In the genomic region with DNA sequence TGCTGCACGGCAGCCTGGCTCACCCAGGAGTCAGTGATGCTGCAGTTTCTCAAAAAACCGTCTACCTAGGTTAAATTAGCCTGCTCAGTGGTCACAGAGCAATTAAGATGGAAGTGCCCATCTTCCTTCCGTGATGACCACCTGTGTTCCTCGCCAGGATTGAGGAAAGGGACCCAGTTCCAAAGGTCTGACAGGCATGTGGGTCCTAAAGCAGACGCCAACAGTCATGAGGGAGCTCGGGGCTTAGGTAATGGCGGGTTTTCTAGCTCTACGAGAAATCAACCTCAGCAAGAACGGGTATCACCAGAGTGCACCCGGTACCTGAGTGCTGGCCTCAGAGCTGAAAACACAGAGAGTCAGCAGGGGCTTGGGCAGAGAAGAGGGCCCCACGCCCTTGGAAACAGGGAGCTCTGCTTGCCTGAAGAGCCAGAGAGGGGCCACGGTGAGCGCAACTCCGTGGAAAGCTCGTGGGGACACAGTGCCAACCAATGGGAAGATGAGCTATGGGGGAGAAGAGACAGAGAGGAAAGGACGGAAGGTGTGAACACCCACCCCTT, we compare ENCODE assay signal across 9 cellular contexts. TPM values are rescaled to one million over a fixed set of nuclear protein-coding genes. Genes with fewer than 3 reads are reported as not detected.
DNase-seq lines count a peak whose midpoint lies in the region; ATAC-seq, FAIRE-seq and TF ChIP-seq lines count a peak whose summit lies in the region.
"Had no signal": no experiment of that assay in that cellular context is flagged by ENCODE, and none has a peak within 500 bp of the region (broad histone marks: within the 10 kb centered on the region; RNA-seq: fewer than 3 reads in every experiment).

No MANE protein-coding gene starts in this region.

- H3K27me3 ChIP-seq in suprapubic skin: no peaks in the 10 kb centered on the region

- H3K4me3 ChIP-seq in kidney (ENCODE audit: low read length in 2 of 2) (peak overlapping the region in 1 of 2 donors; percentile 49), suprapubic skin (peak overlapping the region; percentile 29)

- intact Hi-C loops in activated naive CD4-positive, alpha-beta T cell treated with anti-CD3 and anti-CD28 coated beads for 36 hours (cut with micrococcal nuclease): loop anchor here (2.0 to 5.0 kb wide), 3 partner anchors 99 to 404 kb away; a partner anchor contains a TSS
- intact Hi-C loops in kidney (cut with DNase I): no loop called here

- no peak for TF ChIP-seq EP300 in suprapubic skin (IDR thresholded peaks at IDR 0.05)

- no peaks in the 10 kb centered on the region for H3K27me3 Mint-ChIP-seq in activated naive CD4-positive, alpha-beta T cell treated with anti-CD3 and anti-CD28 coated beads for 36 hours (ENCODE audit: low read depth)
- no peaks in the 10 kb centered on the region for H3K27me3 Mint-ChIP-seq in activated CD8-positive, alpha-beta T cell treated with anti-CD3 and anti-CD28 coated beads, Interleukin-2, amount 10 ng/mL, durations not matched to agents 7 days and 5 days (ENCODE audit: low read depth)

- no peak for TF ChIP-seq CTCF in kidney (IDR thresholded peaks at IDR 0.05; ENCODE audit: borderline replicate concordance, extremely low read depth, insufficient read depth)
- TF ChIP-seq CTCF in suprapubic skin (IDR thresholded peaks at IDR 0.05): no peak

- CTCF ChIA-PET in activated naive CD4-positive, alpha-beta T cell treated with anti-CD3 and anti-CD28 coated beads for 36 hours (lab: Charles Lee): interaction anchor here (0.5 to 4.1 kb wide), 31 partner anchors 8 to 440 kb away, joined by 3 to 54 read pairs (median 4); no protein-coding TSS in a partner anchor
- CTCF ChIA-PET in activated CD8-positive, alpha-beta T cell treated with anti-CD3 and anti-CD28 coated beads, Interleukin-2, amount 10 ng/mL, durations not matched to agents 7 days and 5 days (lab: Charles Lee): interaction anchor here (0.5 to 5.2 kb wide), 29 partner anchors 11 to 381 kb away, joined by 3 to 97 read pairs (median 5); no protein-coding TSS in a partner anchor

- DNase-seq in activated naive CD4-positive, alpha-beta T cell treated with anti-CD3 and anti-CD28 coated beads for 36 hours: no peak
- DNase-seq in activated naive CD4-positive, alpha-beta T cell treated with anti-CD3 and anti-CD28 coated beads, Interleukin-2, amount 50 U/mL, for 16 hours: no peak
- no peak for DNase-seq in activated CD8-positive, alpha-beta T cell treated with anti-CD3 and anti-CD28 coated beads, Interleukin-2, amount 10 ng/mL, durations not matched to agents 7 days and 5 days
- DNase-seq in kidney (peak; percentile 61), suprapubic skin (ENCODE audit: low spot score in 2 of 2) (no peak), NOMO-1 (lab: John Stamatoyannopoulos, UW; ENCODE audit: unreplicated experiment in 2 of 2) (no peak), RPMI8226 (no peak), NCI-H1092 (lab: John Stamatoyannopoulos, UW) (no peak)

- H3K27ac ChIP-seq in kidney (ENCODE audit: low read depth in 2 of 2, low read length in 2 of 2) (peak overlapping the region in 1 of 2 donors; percentile 35), suprapubic skin (no peak overlapping the region)

- TF ChIP-seq POLR2A in suprapubic skin (IDR thresholded peaks at IDR 0.05): no peak

- H3K9me3 Mint-ChIP-seq in activated naive CD4-positive, alpha-beta T cell treated with anti-CD3 and anti-CD28 coated beads for 36 hours: peaks cover 10% of the 10 kb centered on the region
- no peaks in the 10 kb centered on the region for H3K9me3 Mint-ChIP-seq in activated CD8-positive, alpha-beta T cell treated with anti-CD3 and anti-CD28 coated beads, Interleukin-2, amount 10 ng/mL, durations not matched to agents 7 days and 5 days (ENCODE audit: insufficient read depth)
- H3K9me3 Mint-ChIP-seq: dendritic cell treated with granulocyte-macrophage colony-stimulating factor and Interleukin-4, amounts not matched to agents 40 ng/mL and 50 ng/mL, for 4 days had no signal

- H3K36me3 ChIP-seq in kidney (ENCODE audit: control insufficient read depth in 1 of 2, insufficient read depth in 2 of 2, low read length in 2 of 2): no peaks in the 10 kb centered on the region
- H3K36me3 ChIP-seq in suprapubic skin: no peaks in the 10 kb centered on the region

- H3K4me3 Mint-ChIP-seq in activated naive CD4-positive, alpha-beta T cell treated with anti-CD3 and anti-CD28 coated beads for 36 hours: peak overlapping the region; percentile 50
- no peak overlapping the region for H3K4me3 Mint-ChIP-seq in activated CD8-positive, alpha-beta T cell treated with anti-CD3 and anti-CD28 coated beads, Interleukin-2, amount 10 ng/mL, durations not matched to agents 7 days and 5 days

- peak overlapping the region; percentile 90 for H3K27ac Mint-ChIP-seq in activated naive CD4-positive, alpha-beta T cell treated with anti-CD3 and anti-CD28 coated beads for 36 hours
- peak overlapping the region; percentile 69 for H3K27ac Mint-ChIP-seq in activated CD8-positive, alpha-beta T cell treated with anti-CD3 and anti-CD28 coated beads, Interleukin-2, amount 10 ng/mL, durations not matched to agents 7 days and 5 days
- H3K27ac Mint-ChIP-seq: dendritic cell treated with granulocyte-macrophage colony-stimulating factor and Interleukin-4, amounts not matched to agents 40 ng/mL and 50 ng/mL, for 4 days had no signal

- H3K4me1 Mint-ChIP-seq in activated naive CD4-positive, alpha-beta T cell treated with anti-CD3 and anti-CD28 coated beads for 36 hours (ENCODE audit: low read depth): peaks cover 29% of the 10 kb centered on the region
- peaks cover 39% of the 10 kb centered on the region for H3K4me1 Mint-ChIP-seq in activated CD8-positive, alpha-beta T cell treated with anti-CD3 and anti-CD28 coated beads, Interleukin-2, amount 10 ng/mL, durations not matched to agents 7 days and 5 days (ENCODE audit: low read depth)

- H3K9ac ChIP-seq in kidney (ENCODE audit: low read length in 2 of 2): peak overlapping the region in 1 of 2 donors; percentile 35

- ATAC-seq in activated CD8-positive, alpha-beta T cell treated with anti-CD3 and anti-CD28 coated beads, Interleukin-2, amount 10 ng/mL, durations not matched to agents 7 days and 5 days: no peak

- POLR2A ChIA-PET in activated CD8-positive, alpha-beta T cell treated with anti-CD3 and anti-CD28 coated beads, Interleukin-2, amount 10 ng/mL, durations not matched to agents 7 days and 5 days (lab: Charles Lee): interaction anchor here (0.9 to 3.4 kb wide), 5 partner anchors 11 to 99 kb away, joined by 3 to 40 read pairs (median 4); a partner anchor contains a TSS

- H3K9me3 ChIP-seq in kidney (ENCODE audit: control insufficient read depth in 1 of 2, low read length in 2 of 2) (no peaks in the 10 kb centered on the region), suprapubic skin (no peaks in the 10 kb centered on the region)

- H3K4me1 ChIP-seq in kidney (ENCODE audit: control insufficient read depth in 1 of 2, insufficient read depth in 1 of 2, low read depth in 1 of 2, low read length in 2 of 2) (peaks cover 7 to 20% of the 10 kb centered on the region in 2 donors), suprapubic skin (peaks cover 42% of the 10 kb centered on the region)

- FAIRE-seq in kidney (lab: Jason Lieb, UNC): no peak

- 78% methylated on average over 14 of the region's 16 CpGs for WGBS in suprapubic skin

- peaks cover 10% of the 10 kb centered on the region for H3K36me3 Mint-ChIP-seq in activated naive CD4-positive, alpha-beta T cell treated with anti-CD3 and anti-CD28 coated beads for 36 hours (ENCODE audit: low read depth)
- peaks cover 3% of the 10 kb centered on the region for H3K36me3 Mint-ChIP-seq in activated CD8-positive, alpha-beta T cell treated with anti-CD3 and anti-CD28 coated beads, Interleukin-2, amount 10 ng/mL, durations not matched to agents 7 days and 5 days (ENCODE audit: low read depth)

RNA-seq across cellular contexts. Expression of a gene that starts 34.3 kb away (rescaled TPM):
- 10 to 100 TPM; 53.0 to 53.5 TPM for total RNA-seq in activated naive CD4-positive, alpha-beta T cell treated with anti-CD3 and anti-CD28 coated beads for 36 hours
- total RNA-seq in activated CD8-positive, alpha-beta T cell treated with anti-CD3 and anti-CD28 coated beads, Interleukin-2, amount 10 ng/mL, durations not matched to agents 7 days and 5 days: 10 to 100 TPM; 76.4 to 79.8 TPM
- total RNA-seq in kidney (31.4 TPM), suprapubic skin (10 to 100 TPM in 2 of 4 donors, 1 to 10 TPM in 2; 4.0 to 12.8 (median 9.5) TPM)
- 6.5 TPM for polyA plus RNA-seq in kidney (ENCODE audit: insufficient read depth, low read depth, low replicate concordance)
